ENCODE assay signal across 30 cellular contexts in genomic region chr16:81921873-81922584, GRCh38.
"Had no signal": no experiment of that assay in that cellular context is flagged by ENCODE, and none has a peak within 500 bp of the region (broad histone marks: within the 10 kb centered on the region; RNA-seq: fewer than 3 reads in every experiment).

No MANE protein-coding gene starts in this region.

- H3K4me1 ChIP-seq: neural progenitor cell, prostate gland, testis, thyroid gland, transverse colon, vagina had no signal

- H3K36me3 ChIP-seq: neural progenitor cell, ovary, prostate gland, thyroid gland, transverse colon, vagina had no signal

- H3K27ac ChIP-seq: lower lobe of right lung, neural progenitor cell, neutrophil, ovary, prostate gland, testis, thyroid gland, transverse colon, vagina had no signal

- ATAC-seq: left cardiac atrium; lower lobe of right lung; natural killer cell; right cardiac atrium; stimulated activated memory B cell treated with anti-CD40 and anti-IgM and Interleukin-4, amounts not matched to agents 10 μg/mL and 1 μg/mL and 100 μg/mL, for 72 hours; stimulated activated naive CD8-positive, alpha-beta T cell treated with anti-CD3 and anti-CD28 coated beads, Interleukin-15, Interleukin-2, amounts not matched to agents 100 U/mL and 50 U/mL, for 24 hours had no signal

- H3K9me3 ChIP-seq: lower lobe of right lung, neutrophil, ovary, prostate gland, stomach, testis, thyroid gland, transverse colon, upper lobe of left lung, vagina had no signal

- H3K9ac ChIP-seq: neural progenitor cell had no signal

- H3K4me3 ChIP-seq: lower lobe of right lung, neural progenitor cell, ovary, prostate gland, smooth muscle cell, stomach, testis, thyroid gland, transverse colon, upper lobe of left lung, vagina had no signal

- H3K27me3 ChIP-seq: neural progenitor cell, neutrophil, ovary, stomach, testis, thyroid gland, transverse colon, upper lobe of left lung, vagina had no signal

- H2AFZ ChIP-seq: neural progenitor cell had no signal

- FAIRE-seq: keratinocyte had no signal

- DNase-seq: hippocampal formation; kidney glomerular epithelial cell; left cardiac atrium; lower lobe of right lung; mesendoderm; naive B cell; natural killer cell; nephron progenitor cell; occipital lobe; ovary; posterior cingulate gyrus; retina; right cardiac atrium; stimulated activated CD4-positive, alpha-beta T cell treated with anti-CD3 and anti-CD28 coated beads, Interleukin-1b, Interleukin-23, amount 100 ng/mL, for 48 hours; stimulated activated CD4-positive, alpha-beta T cell treated with anti-CD3 and anti-CD28 coated beads, Interleukin-2, amount 100 ng/mL, for 48 hours; stimulated activated CD4-positive, alpha-beta T cell treated with anti-CD3 and anti-CD28 coated beads, Interleukin-4, amount 100 ng/mL, for 4 hours; stimulated activated CD8-positive, alpha-beta memory T cell treated with anti-CD3 and anti-CD28 coated beads, Interleukin-4, amount 100 ng/mL, for 48 hours; stimulated activated naive CD8-positive, alpha-beta T cell treated with anti-CD3 and anti-CD28 coated beads, Interleukin-15, Interleukin-2, amounts not matched to agents 100 U/mL and 50 U/mL, for 24 hours; testis; thyroid gland; transverse colon; upper lobe of left lung had no signal

- H3K4me2 ChIP-seq: neural progenitor cell, smooth muscle cell had no signal
